ENCODE assay signal across 8 cellular contexts in genomic region chr20:57709823-57710799, GRCh38. TPM values are rescaled to one million over a fixed set of nuclear protein-coding genes. Genes with fewer than 3 reads are reported as not detected.
DNase-seq lines count a peak whose midpoint lies in the region; ATAC-seq and TF ChIP-seq lines count a peak whose summit lies in the region.

A gene with protein sequence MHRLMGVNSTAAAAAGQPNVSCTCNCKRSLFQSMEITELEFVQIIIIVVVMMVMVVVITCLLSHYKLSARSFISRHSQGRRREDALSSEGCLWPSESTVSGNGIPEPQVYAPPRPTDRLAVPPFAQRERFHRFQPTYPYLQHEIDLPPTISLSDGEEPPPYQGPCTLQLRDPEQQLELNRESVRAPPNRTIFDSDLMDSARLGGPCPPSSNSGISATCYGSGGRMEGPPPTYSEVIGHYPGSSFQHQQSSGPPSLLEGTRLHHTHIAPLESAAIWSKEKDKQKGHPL (minus strand): TSS chr20:57710015. CDS start chr20:57709582, 433 bp downstream.

- CTCF ChIA-PET in activated CD4-positive, alpha-beta T cell treated with anti-CD3 and anti-CD28 coated beads, Interleukin-2, amount 10 ng/mL, durations not matched to agents 7 days and 5 days (lab: Charles Lee): interaction anchor here (0.6 to 2.1 kb wide), 3 partner anchors 10 to 87 kb away, joined by 3 to 8 read pairs (median 3); no protein-coding TSS in a partner anchor

- DNase-seq in DMS53 (lab: John Stamatoyannopoulos, UW) (peak; percentile 39), DMS53 treated with DMSO at 0.1 percent for 48 hours (lab: John Stamatoyannopoulos, UW; ENCODE audit: unreplicated experiment) (no peak), NCI-H2196 (lab: John Stamatoyannopoulos, UW; ENCODE audit: unreplicated experiment) (peak; percentile 95), coronary artery (ENCODE audit: low spot score) (peak; percentile 98)
- peak; percentile 87 for DNase-seq in activated CD4-positive, alpha-beta T cell treated with anti-CD3 and anti-CD28 coated beads, Interleukin-2, amount 10 ng/mL, durations not matched to agents 7 days and 5 days
- DNase-seq in stimulated activated CD4-positive, alpha-beta T cell treated with anti-CD3 and anti-CD28 coated beads, Interleukin-15, amount 100 ng/mL, for 48 hours (ENCODE audit: low read depth in 2 of 2): peak; percentile 75 to 86

- H3K4me1 Mint-ChIP-seq in activated CD4-positive, alpha-beta T cell treated with anti-CD3 and anti-CD28 coated beads, Interleukin-2, amount 10 ng/mL, durations not matched to agents 7 days and 5 days: peaks cover 14% of the 10 kb centered on the region

- H3K27ac ChIP-seq in coronary artery (peak within 1 kb of the TSS; percentile 96), layer of hippocampus (ENCODE audit: low read depth, low read length) (peak within 1 kb of the TSS; percentile 78)

- peak within 1 kb of the TSS; percentile 77 for H3K4me3 Mint-ChIP-seq in activated CD4-positive, alpha-beta T cell treated with anti-CD3 and anti-CD28 coated beads, Interleukin-2, amount 10 ng/mL, durations not matched to agents 7 days and 5 days

- peak within 1 kb of the TSS; percentile 76 for H3K27ac Mint-ChIP-seq in activated CD4-positive, alpha-beta T cell treated with anti-CD3 and anti-CD28 coated beads, Interleukin-2, amount 10 ng/mL, durations not matched to agents 7 days and 5 days

- H3K27me3 ChIP-seq in layer of hippocampus (ENCODE audit: control insufficient read depth, insufficient read depth, low read length): no peaks in the 10 kb centered on the region

- no peak for TF ChIP-seq CTCF in coronary artery (IDR thresholded peaks at IDR 0.05)

- peak; percentile 55 for ATAC-seq in HG03097 (IDR thresholded peaks at IDR 0.05; ENCODE audit: low FRiP score, unreplicated experiment)

- H3K27me3 Mint-ChIP-seq in activated CD4-positive, alpha-beta T cell treated with anti-CD3 and anti-CD28 coated beads, Interleukin-2, amount 10 ng/mL, durations not matched to agents 7 days and 5 days: peaks cover 30% of the 10 kb centered on the region

- POLR2A ChIA-PET in activated CD4-positive, alpha-beta T cell treated with anti-CD3 and anti-CD28 coated beads, Interleukin-2, amount 10 ng/mL, durations not matched to agents 7 days and 5 days (lab: Charles Lee): interaction anchor here (0.7 kb wide), 1 partner anchor 88 kb away, joined by 4 read pairs; no protein-coding TSS in a partner anchor

- no peaks in the 10 kb centered on the region for H3K9me3 Mint-ChIP-seq in activated CD4-positive, alpha-beta T cell treated with anti-CD3 and anti-CD28 coated beads, Interleukin-2, amount 10 ng/mL, durations not matched to agents 7 days and 5 days

- peaks cover 3% of the 10 kb centered on the region for H3K36me3 Mint-ChIP-seq in activated CD4-positive, alpha-beta T cell treated with anti-CD3 and anti-CD28 coated beads, Interleukin-2, amount 10 ng/mL, durations not matched to agents 7 days and 5 days (ENCODE audit: low read depth)

- peak within 1 kb of the TSS; percentile 91 for H3K4me3 ChIP-seq in coronary artery

RNA-seq across cellular contexts. Expression of the gene that starts here (rescaled TPM):
- 1 to 10 TPM in 1 of 2 experiments, under 1 TPM in 1; 0.72 to 1.1 TPM for total RNA-seq in activated CD4-positive, alpha-beta T cell treated with anti-CD3 and anti-CD28 coated beads, Interleukin-2, amount 10 ng/mL, durations not matched to agents 7 days and 5 days
